1 cellular context compared by ENCODE assay signal in genomic region chr17:12395733-12396354, GRCh38.
TF ChIP-seq lines count a peak whose summit lies in the region.

No MANE protein-coding gene starts in this region.

TF ChIP-seq in H1, 55 proteins besides CTCF, POLR2A, EP300 and RAD21:
- TF ChIP-seq, protein P1, sequence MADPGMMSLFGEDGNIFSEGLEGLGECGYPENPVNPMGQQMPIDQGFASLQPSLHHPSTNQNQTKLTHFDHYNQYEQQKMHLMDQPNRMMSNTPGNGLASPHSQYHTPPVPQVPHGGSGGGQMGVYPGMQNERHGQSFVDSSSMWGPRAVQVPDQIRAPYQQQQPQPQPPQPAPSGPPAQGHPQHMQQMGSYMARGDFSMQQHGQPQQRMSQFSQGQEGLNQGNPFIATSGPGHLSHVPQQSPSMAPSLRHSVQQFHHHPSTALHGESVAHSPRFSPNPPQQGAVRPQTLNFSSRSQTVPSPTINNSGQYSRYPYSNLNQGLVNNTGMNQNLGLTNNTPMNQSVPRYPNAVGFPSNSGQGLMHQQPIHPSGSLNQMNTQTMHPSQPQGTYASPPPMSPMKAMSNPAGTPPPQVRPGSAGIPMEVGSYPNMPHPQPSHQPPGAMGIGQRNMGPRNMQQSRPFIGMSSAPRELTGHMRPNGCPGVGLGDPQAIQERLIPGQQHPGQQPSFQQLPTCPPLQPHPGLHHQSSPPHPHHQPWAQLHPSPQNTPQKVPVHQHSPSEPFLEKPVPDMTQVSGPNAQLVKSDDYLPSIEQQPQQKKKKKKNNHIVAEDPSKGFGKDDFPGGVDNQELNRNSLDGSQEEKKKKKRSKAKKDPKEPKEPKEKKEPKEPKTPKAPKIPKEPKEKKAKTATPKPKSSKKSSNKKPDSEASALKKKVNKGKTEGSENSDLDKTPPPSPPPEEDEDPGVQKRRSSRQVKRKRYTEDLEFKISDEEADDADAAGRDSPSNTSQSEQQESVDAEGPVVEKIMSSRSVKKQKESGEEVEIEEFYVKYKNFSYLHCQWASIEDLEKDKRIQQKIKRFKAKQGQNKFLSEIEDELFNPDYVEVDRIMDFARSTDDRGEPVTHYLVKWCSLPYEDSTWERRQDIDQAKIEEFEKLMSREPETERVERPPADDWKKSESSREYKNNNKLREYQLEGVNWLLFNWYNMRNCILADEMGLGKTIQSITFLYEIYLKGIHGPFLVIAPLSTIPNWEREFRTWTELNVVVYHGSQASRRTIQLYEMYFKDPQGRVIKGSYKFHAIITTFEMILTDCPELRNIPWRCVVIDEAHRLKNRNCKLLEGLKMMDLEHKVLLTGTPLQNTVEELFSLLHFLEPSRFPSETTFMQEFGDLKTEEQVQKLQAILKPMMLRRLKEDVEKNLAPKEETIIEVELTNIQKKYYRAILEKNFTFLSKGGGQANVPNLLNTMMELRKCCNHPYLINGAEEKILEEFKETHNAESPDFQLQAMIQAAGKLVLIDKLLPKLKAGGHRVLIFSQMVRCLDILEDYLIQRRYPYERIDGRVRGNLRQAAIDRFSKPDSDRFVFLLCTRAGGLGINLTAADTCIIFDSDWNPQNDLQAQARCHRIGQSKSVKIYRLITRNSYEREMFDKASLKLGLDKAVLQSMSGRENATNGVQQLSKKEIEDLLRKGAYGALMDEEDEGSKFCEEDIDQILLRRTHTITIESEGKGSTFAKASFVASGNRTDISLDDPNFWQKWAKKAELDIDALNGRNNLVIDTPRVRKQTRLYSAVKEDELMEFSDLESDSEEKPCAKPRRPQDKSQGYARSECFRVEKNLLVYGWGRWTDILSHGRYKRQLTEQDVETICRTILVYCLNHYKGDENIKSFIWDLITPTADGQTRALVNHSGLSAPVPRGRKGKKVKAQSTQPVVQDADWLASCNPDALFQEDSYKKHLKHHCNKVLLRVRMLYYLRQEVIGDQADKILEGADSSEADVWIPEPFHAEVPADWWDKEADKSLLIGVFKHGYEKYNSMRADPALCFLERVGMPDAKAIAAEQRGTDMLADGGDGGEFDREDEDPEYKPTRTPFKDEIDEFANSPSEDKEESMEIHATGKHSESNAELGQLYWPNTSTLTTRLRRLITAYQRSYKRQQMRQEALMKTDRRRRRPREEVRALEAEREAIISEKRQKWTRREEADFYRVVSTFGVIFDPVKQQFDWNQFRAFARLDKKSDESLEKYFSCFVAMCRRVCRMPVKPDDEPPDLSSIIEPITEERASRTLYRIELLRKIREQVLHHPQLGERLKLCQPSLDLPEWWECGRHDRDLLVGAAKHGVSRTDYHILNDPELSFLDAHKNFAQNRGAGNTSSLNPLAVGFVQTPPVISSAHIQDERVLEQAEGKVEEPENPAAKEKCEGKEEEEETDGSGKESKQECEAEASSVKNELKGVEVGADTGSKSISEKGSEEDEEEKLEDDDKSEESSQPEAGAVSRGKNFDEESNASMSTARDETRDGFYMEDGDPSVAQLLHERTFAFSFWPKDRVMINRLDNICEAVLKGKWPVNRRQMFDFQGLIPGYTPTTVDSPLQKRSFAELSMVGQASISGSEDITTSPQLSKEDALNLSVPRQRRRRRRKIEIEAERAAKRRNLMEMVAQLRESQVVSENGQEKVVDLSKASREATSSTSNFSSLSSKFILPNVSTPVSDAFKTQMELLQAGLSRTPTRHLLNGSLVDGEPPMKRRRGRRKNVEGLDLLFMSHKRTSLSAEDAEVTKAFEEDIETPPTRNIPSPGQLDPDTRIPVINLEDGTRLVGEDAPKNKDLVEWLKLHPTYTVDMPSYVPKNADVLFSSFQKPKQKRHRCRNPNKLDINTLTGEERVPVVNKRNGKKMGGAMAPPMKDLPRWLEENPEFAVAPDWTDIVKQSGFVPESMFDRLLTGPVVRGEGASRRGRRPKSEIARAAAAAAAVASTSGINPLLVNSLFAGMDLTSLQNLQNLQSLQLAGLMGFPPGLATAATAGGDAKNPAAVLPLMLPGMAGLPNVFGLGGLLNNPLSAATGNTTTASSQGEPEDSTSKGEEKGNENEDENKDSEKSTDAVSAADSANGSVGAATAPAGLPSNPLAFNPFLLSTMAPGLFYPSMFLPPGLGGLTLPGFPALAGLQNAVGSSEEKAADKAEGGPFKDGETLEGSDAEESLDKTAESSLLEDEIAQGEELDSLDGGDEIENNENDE (IDR thresholded peaks at IDR 0.05; ENCODE audit: insufficient replicate concordance, low read length) = no peak
- TF ChIP-seq EZH2 (IDR thresholded peaks at IDR 0.05; ENCODE audit: low read depth, low read length, severe bottlenecking) = no peak
- TF ChIP-seq TEAD4 (IDR thresholded peaks at IDR 0.05; ENCODE audit: low read depth, low read length) = no peak
